Comparison of ENCODE assay signal across 25 cellular contexts in genomic region chr2:98693477-98693876, GRCh38. TPM values are rescaled to one million over a fixed set of nuclear protein-coding genes. Genes with fewer than 3 reads are reported as not detected.
DNase-seq lines count a peak whose midpoint lies in the region; ATAC-seq and TF ChIP-seq lines count a peak whose summit lies in the region.
"Had no signal": no experiment of that assay in that cellular context is flagged by ENCODE, and none has a peak within 500 bp of the region (broad histone marks: within the 10 kb centered on the region; RNA-seq: fewer than 3 reads in every experiment).

No MANE protein-coding gene starts in this region.

- no peak overlapping the region for H3K9ac ChIP-seq in Loucy (ENCODE audit: low read depth, low read length, poor library complexity, severe bottlenecking)

- DNase-seq in activated naive CD4-positive, alpha-beta T cell treated with anti-CD3 and anti-CD28 coated beads for 36 hours = no peak
- DNase-seq in activated naive CD4-positive, alpha-beta T cell (lab: John Stamatoyannopoulos, UW) = no peak
- no peak for DNase-seq in stimulated activated naive CD8-positive, alpha-beta T cell treated with anti-CD3 and anti-CD28 coated beads, Interleukin-15, Interleukin-2, amounts not matched to agents 100 U/mL and 50 U/mL, for 24 hours
- DNase-seq in mucosa of gallbladder (ENCODE audit: low spot score) (no peak), NCI-H82 treated with DMSO at 0.1 percent for 48 hours (lab: John Stamatoyannopoulos, UW; ENCODE audit: unreplicated experiment) (no peak), lower lobe of right lung (no peak)
- DNase-seq: ACHN; activated CD4-positive, alpha-beta T cell treated with anti-CD3 and anti-CD28 coated beads for 48 hours; amniotic stem cell; colonic mucosa; hippocampal formation; left lung; naive B cell; NCI-H1092; NCI-H1930; NCI-H2227 treated with DMSO at 0.1 percent for 48 hours; NCI-H69; ovary; SJCRH30; stimulated activated CD4-positive, alpha-beta T cell treated with anti-CD3 and anti-CD28 coated beads, Interleukin-2, amount 100 ng/mL, for 48 hours; stimulated activated naive B cell treated with anti-CD40 and anti-IgM and Interleukin-4, amounts not matched to agents 10 μg/mL and 1 μg/mL and 100 μg/mL, for 72 hours had no signal

- no peak overlapping the region for H2AFZ ChIP-seq in Loucy (ENCODE audit: low read length)

- ATAC-seq in stimulated activated naive CD8-positive, alpha-beta T cell treated with anti-CD3 and anti-CD28 coated beads, Interleukin-15, Interleukin-2, amounts not matched to agents 100 U/mL and 50 U/mL, for 24 hours = peak; percentile 17
- ATAC-seq in lower lobe of right lung = no peak
- ATAC-seq: gastroesophageal sphincter; left lung; stimulated activated naive B cell treated with anti-CD40 and anti-IgM and Interleukin-4, amounts not matched to agents 10 μg/mL and 1 μg/mL and 100 μg/mL, for 72 hours had no signal

- H3K79me2 ChIP-seq in Loucy (ENCODE audit: insufficient read depth, low read length) = peaks cover 4% of the 10 kb centered on the region; the same call in 1 of the 2 replicates

- H3K36me3 ChIP-seq in Loucy (ENCODE audit: insufficient read depth, low read length) (no peaks in the 10 kb centered on the region), lower lobe of right lung (no peaks in the 10 kb centered on the region)
- H3K36me3 ChIP-seq: colonic mucosa, gastroesophageal sphincter, left lung, ovary, SJCRH30 had no signal

- H3F3A ChIP-seq in Loucy (ENCODE audit: low read depth) = no peaks in the 10 kb centered on the region

- no peak overlapping the region for H3K27ac ChIP-seq in lower lobe of right lung
- H3K27ac ChIP-seq: colonic mucosa, gastroesophageal sphincter, HL-60, left lung, ovary, SJCRH30 had no signal

- intact Hi-C loops in activated naive CD4-positive, alpha-beta T cell treated with anti-CD3 and anti-CD28 coated beads for 36 hours (cut with micrococcal nuclease) = loop anchor here (1.0 to 2.0 kb wide), 6 partner anchors 9 to 77 kb away; no protein-coding TSS in a partner anchor
- intact Hi-C loops in lower lobe of right lung (cut with DNase I) = no loop called here

- no peaks in the 10 kb centered on the region for H3K9me3 Mint-ChIP-seq in activated naive CD4-positive, alpha-beta T cell treated with anti-CD3 and anti-CD28 coated beads for 36 hours
- no peaks in the 10 kb centered on the region for H3K9me3 Mint-ChIP-seq in activated naive CD8-positive, alpha-beta T cell (ENCODE audit: low read depth)
- H3K9me3 Mint-ChIP-seq: naive B cell; stimulated activated naive B cell treated with anti-CD40 and anti-IgM and Interleukin-4, amounts not matched to agents 10 μg/mL and 1 μg/mL and 100 μg/mL, for 72 hours had no signal

- H3K27ac Mint-ChIP-seq in activated naive CD4-positive, alpha-beta T cell treated with anti-CD3 and anti-CD28 coated beads for 36 hours = peak overlapping the region; percentile 97
- H3K27ac Mint-ChIP-seq in activated naive CD8-positive, alpha-beta T cell = peak overlapping the region; percentile 95
- H3K27ac Mint-ChIP-seq: stimulated activated naive B cell treated with anti-CD40 and anti-IgM and Interleukin-4, amounts not matched to agents 10 μg/mL and 1 μg/mL and 100 μg/mL, for 72 hours had no signal

- H3K4me2 ChIP-seq in Loucy (ENCODE audit: low read depth, low read length, poor library complexity, severe bottlenecking) = peak overlapping the region; percentile 5

- no peaks in the 10 kb centered on the region for H3K27me3 Mint-ChIP-seq in activated naive CD4-positive, alpha-beta T cell treated with anti-CD3 and anti-CD28 coated beads for 36 hours (ENCODE audit: low read depth)
- H3K27me3 Mint-ChIP-seq in activated naive CD8-positive, alpha-beta T cell = no peaks in the 10 kb centered on the region
- H3K27me3 Mint-ChIP-seq: naive B cell; stimulated activated naive B cell treated with anti-CD40 and anti-IgM and Interleukin-4, amounts not matched to agents 10 μg/mL and 1 μg/mL and 100 μg/mL, for 72 hours had no signal

- H3K9me3 ChIP-seq in Loucy (ENCODE audit: insufficient read depth, low read depth, low read length) (no peaks in the 10 kb centered on the region), lower lobe of right lung (no peaks in the 10 kb centered on the region)
- H3K9me3 ChIP-seq: colonic mucosa, gastroesophageal sphincter, left lung, ovary, SJCRH30 had no signal

- H3K9me2 ChIP-seq in Loucy (replicated peaks; ENCODE audit: low read depth, low read length) = no peaks in the 10 kb centered on the region

- H3K4me1 ChIP-seq in Loucy (ENCODE audit: insufficient read depth, low read length, poor library complexity, severe bottlenecking) = peaks cover 19% of the 10 kb centered on the region
- H3K4me1 ChIP-seq in lower lobe of right lung = peaks cover 21% of the 10 kb centered on the region
- H3K4me1 ChIP-seq: colonic mucosa, SJCRH30 had no signal

- TF ChIP-seq CTCF in Loucy (conservative IDR thresholded peaks at IDR 0.05; ENCODE audit: low read length) (no peak), lower lobe of right lung (IDR thresholded peaks at IDR 0.05) (no peak)

- peaks cover 80% of the 10 kb centered on the region for H3K4me1 Mint-ChIP-seq in activated naive CD4-positive, alpha-beta T cell treated with anti-CD3 and anti-CD28 coated beads for 36 hours (ENCODE audit: low read depth)
- peaks cover 89% of the 10 kb centered on the region for H3K4me1 Mint-ChIP-seq in activated naive CD8-positive, alpha-beta T cell (ENCODE audit: low read depth)

- H3K27me3 ChIP-seq in Loucy (ENCODE audit: insufficient read depth, low read length, poor library complexity, severe bottlenecking) (no peaks in the 10 kb centered on the region), lower lobe of right lung (ENCODE audit: low read depth) (no peaks in the 10 kb centered on the region)
- H3K27me3 ChIP-seq: colonic mucosa, gastroesophageal sphincter, left lung, ovary, SJCRH30 had no signal

- H3K4me3 Mint-ChIP-seq in activated naive CD4-positive, alpha-beta T cell treated with anti-CD3 and anti-CD28 coated beads for 36 hours = peak overlapping the region; percentile 67
- peak overlapping the region; percentile 80 for H3K4me3 Mint-ChIP-seq in activated naive CD8-positive, alpha-beta T cell
- H3K4me3 Mint-ChIP-seq: stimulated activated naive B cell treated with anti-CD40 and anti-IgM and Interleukin-4, amounts not matched to agents 10 μg/mL and 1 μg/mL and 100 μg/mL, for 72 hours had no signal

- H3K36me3 Mint-ChIP-seq in activated naive CD4-positive, alpha-beta T cell treated with anti-CD3 and anti-CD28 coated beads for 36 hours (ENCODE audit: low read depth) = peaks cover 11% of the 10 kb centered on the region
- peaks cover 2% of the 10 kb centered on the region for H3K36me3 Mint-ChIP-seq in activated naive CD8-positive, alpha-beta T cell
- H3K36me3 Mint-ChIP-seq: stimulated activated naive B cell treated with anti-CD40 and anti-IgM and Interleukin-4, amounts not matched to agents 10 μg/mL and 1 μg/mL and 100 μg/mL, for 72 hours had no signal

- no peaks in the 10 kb centered on the region for H4K20me1 ChIP-seq in Loucy (ENCODE audit: insufficient read depth, low read length, poor library complexity, severe bottlenecking)

- CTCF ChIA-PET in activated naive CD4-positive, alpha-beta T cell treated with anti-CD3 and anti-CD28 coated beads for 36 hours (lab: Charles Lee) = interaction anchor here (0.8 to 1.9 kb wide), 7 partner anchors 12 to 70 kb away, joined by 4 to 10 read pairs (median 5); partner anchors contain the start of gene MGAT4A

- H3K4me3 ChIP-seq in Loucy (ENCODE audit: low read length, poor library complexity, severe bottlenecking) (no peak overlapping the region), lower lobe of right lung (no peak overlapping the region)
- H3K4me3 ChIP-seq: colonic mucosa, gastroesophageal sphincter, left lung, ovary, SJCRH30 had no signal

RNA-seq across cellular contexts. Expression of gene MGAT4A, which starts 37.5 kb away (rescaled TPM):
- total RNA-seq in activated naive CD4-positive, alpha-beta T cell treated with anti-CD3 and anti-CD28 coated beads for 36 hours = 10 to 100 TPM; 85.5 to 87.5 TPM
- 34.4 TPM for total RNA-seq in mucosa of gallbladder
- total RNA-seq in lower lobe of right lung = 82.0 TPM
